22 cellular contexts compared by ENCODE assay signal in genomic region chr11:2262301-2263011, GRCh38. TPM values are rescaled to one million over a fixed set of nuclear protein-coding genes. Genes with fewer than 3 reads are reported as not detected.
A peak's percentile ranks its signal among the peaks of the same experiment; 100 is the strongest.
DNase-seq lines count a peak whose midpoint lies in the region; ATAC-seq and TF ChIP-seq lines count a peak whose summit lies in the region.
"Had no signal": no experiment of that assay in that cellular context is flagged by ENCODE, and none has a peak within 500 bp of the region (broad histone marks: within the 10 kb centered on the region; RNA-seq: fewer than 3 reads in every experiment).

No MANE protein-coding gene starts in this region.

- no peaks in the 10 kb centered on the region for H4K20me1 ChIP-seq in mammary epithelial cell (ENCODE audit: insufficient read depth, low read length)

- WGBS in heart right ventricle, 2 donors: 90 to 91% methylated on average over 17 of the region's 17 CpGs
- 90% methylated on average over 11 of the region's 17 CpGs for WGBS in mammary epithelial cell (ENCODE audit: low coverage, missing lambda C conversion rate)

- DNase-seq in left cardiac atrium (peak; percentile 10), heart right ventricle (no peak), NT2/D1 (ENCODE audit: low read depth, low spot score) (no peak), islet precursor cell (peak; percentile 49), mammary epithelial cell (no peak), HT-29 (ENCODE audit: low spot score) (no peak)
- DNase-seq: COR-L47; DMS153; IMR-90; Karpas-422; MG63; NCI-H1092; NCI-H1694; NCI-H2107; NCI-H2227 treated with DMSO at 0.1 percent for 48 hours; NCI-H524 treated with DMSO at 0.1 percent for 48 hours; NK-92 treated with Interleukin-12 subunit alpha and Interleukin-12 subunit beta, amount 100 ng/mL, for 24 hours; OCI-M1; RPMI8226; SJCRH30 had no signal

- no TSS peak for BruUV-seq in mammary epithelial cell (replicated peaks; lab: Mats Ljungman, UMichigan)

- H3K9me3 ChIP-seq in heart right ventricle (no peaks in the 10 kb centered on the region), NT2/D1 (ENCODE audit: insufficient read depth, low read length) (no peaks in the 10 kb centered on the region), mammary epithelial cell (replicated peaks; ENCODE audit: insufficient read depth, low read length) (no peaks in the 10 kb centered on the region)
- H3K9me3 ChIP-seq: MG63, SJCRH30 had no signal

- TF ChIP-seq CTCF in heart right ventricle (IDR thresholded peaks at IDR 0.05): no peak
- no peak for TF ChIP-seq CTCF in mammary epithelial cell (conservative IDR thresholded peaks at IDR 0.05 in 1 of 2, IDR thresholded peaks at IDR 0.05 in 1 of 2; ENCODE audit: extremely low read depth in 1 of 2, insufficient read depth in 1 of 2, low read depth in 1 of 2, low read length in 2 of 2)

- H3K27me3 ChIP-seq in heart right ventricle (peaks cover 0 to 37% (median 25%) of the 10 kb centered on the region in 7 donors), NT2/D1 (ENCODE audit: insufficient read depth, insufficient read length) (no peaks in the 10 kb centered on the region), mammary epithelial cell (ENCODE audit: insufficient read depth, low read length) (no peaks in the 10 kb centered on the region)
- H3K27me3 ChIP-seq: MG63 had no signal

- ATAC-seq in left cardiac atrium: no peak
- ATAC-seq in heart right ventricle: no peak
- ATAC-seq in GM18502 (IDR thresholded peaks at IDR 0.05; ENCODE audit: poor library complexity, unreplicated experiment): no peak

- H3K4me3 ChIP-seq in heart right ventricle (no peak overlapping the region), NT2/D1 (ENCODE audit: insufficient read length, low read depth) (no peak overlapping the region), mammary epithelial cell (replicated peaks in 1 of 3; ENCODE audit: insufficient read depth in 1 of 3, low read depth in 2 of 3, low read length in 3 of 3) (no peak overlapping the region)
- H3K4me3 ChIP-seq: MG63, SJCRH30 had no signal

- no peaks in the 10 kb centered on the region for H3K79me2 ChIP-seq in mammary epithelial cell (ENCODE audit: insufficient read depth, low read length)

- in situ Hi-C loops in mammary epithelial cell (cut with MboI; ENCODE audit: low sequenced_read_pairs in 2 of 2): no loop called here

- dilution Hi-C loops in mammary epithelial cell (cut with HindIII; ENCODE audit: low sequenced_read_pairs): no loop called here

- H3K4me1 ChIP-seq in heart right ventricle (peaks cover 0 to 14% (median 0%) of the 10 kb centered on the region in 9 donors), NT2/D1 (ENCODE audit: insufficient read depth, insufficient read length) (peaks cover 16% of the 10 kb centered on the region), mammary epithelial cell (ENCODE audit: insufficient read depth, low read length) (peaks cover under 1% of the 10 kb centered on the region)
- H3K4me1 ChIP-seq: SJCRH30 had no signal

- no peak overlapping the region for H2AFZ ChIP-seq in mammary epithelial cell (ENCODE audit: low read depth, low read length)

- intact Hi-C loops in left cardiac atrium (cut with DNase I): no loop called here
- intact Hi-C loops in heart right ventricle (cut with DNase I): loop anchor here in 1 of 10 donors (1.0 kb wide), 1 partner anchor 23 kb away; no protein-coding TSS in a partner anchor
- intact Hi-C loops in mammary epithelial cell (cut with micrococcal nuclease): no loop called here

- H3K9ac ChIP-seq in NT2/D1 (ENCODE audit: insufficient read length, low read depth) (peak overlapping the region; percentile 32), mammary epithelial cell (ENCODE audit: insufficient read depth, low read length) (no peak overlapping the region)

- H3K36me3 ChIP-seq in heart right ventricle (no peaks in the 10 kb centered on the region), NT2/D1 (ENCODE audit: insufficient read depth, insufficient read length, low read length) (peaks cover 2% of the 10 kb centered on the region), mammary epithelial cell (ENCODE audit: insufficient read depth, low read length) (no peaks in the 10 kb centered on the region)
- H3K36me3 ChIP-seq: MG63, SJCRH30 had no signal

- H3K4me2 ChIP-seq in mammary epithelial cell (ENCODE audit: insufficient read depth, low read depth, low read length): no peak overlapping the region

- CTCF ChIA-PET in mammary epithelial cell (lab: Charles Lee; ENCODE audit: low non-redundant PET): no interaction called here

- no peak overlapping the region for H3K27ac ChIP-seq in heart right ventricle
- H3K27ac ChIP-seq in mammary epithelial cell (ENCODE audit: insufficient read depth, low read depth, low read length): no peak overlapping the region
- H3K27ac ChIP-seq: SJCRH30 had no signal

RNA-seq across cellular contexts. Expression of gene ASCL2, which starts 7.9 kb away (rescaled TPM):
- total RNA-seq in left cardiac atrium: under 1 TPM; 0.39 to 0.50 TPM
- 1 to 10 TPM in 1 of 10 donors, under 1 TPM in 5, not detected in 4; 0.15 to 2.7 (median 0.29) TPM for total RNA-seq in heart right ventricle
- under 1 TPM; 0.16 to 0.22 TPM for polyA plus RNA-seq in heart right ventricle
- total RNA-seq in mammary epithelial cell: not detected
- polyA plus RNA-seq in mammary epithelial cell: 0.05 TPM
- not detected for polyA minus RNA-seq in mammary epithelial cell
- total RNA-seq in HT-29 (2014; rRNA removed; shearing (Covaris generic)): 5.0 and 6.8 TPM in 2 replicates
- total RNA-seq: A673, IMR-90, SJCRH30 had no signal
- polyA plus RNA-seq: IMR-90 had no signal

RNA-seq across cellular contexts. Expression of gene C11orf21, which starts 39.3 kb away (rescaled TPM):
- total RNA-seq in left cardiac atrium: 10 to 100 TPM in 1 of 2 donors, 1 to 10 TPM in 1; 4.8 to 19.1 TPM
- total RNA-seq in heart right ventricle: 10 to 100 TPM; 15.1 to 56.2 (median 31.1) TPM
- polyA plus RNA-seq in heart right ventricle: 10 to 100 TPM in 1 of 2 donors, 1 to 10 TPM in 1; 2.6 to 73.4 TPM
- total RNA-seq in mammary epithelial cell: not detected
- not detected for polyA plus RNA-seq in mammary epithelial cell
- not detected for polyA minus RNA-seq in mammary epithelial cell
- 0.81 and 1.3 TPM in 2 replicates for total RNA-seq in HT-29 (2014; rRNA removed; shearing (Covaris generic))
- total RNA-seq: A673, IMR-90, SJCRH30 had no signal
- polyA plus RNA-seq: IMR-90 had no signal

RNA-seq across cellular contexts. Expression of gene TSPAN32, which starts 39.4 kb away (rescaled TPM):
- total RNA-seq in left cardiac atrium (10 to 100 TPM; 11.6 to 15.0 TPM), heart right ventricle (10 to 100 TPM; 16.0 to 26.9 (median 23.3) TPM), mammary epithelial cell (not detected)
- polyA plus RNA-seq in heart right ventricle (10 to 100 TPM in 1 of 2 donors, 1 to 10 TPM in 1; 2.3 to 47.5 TPM), mammary epithelial cell (not detected)
- not detected for polyA minus RNA-seq in mammary epithelial cell
- 1.4 and 2.5 TPM in 2 replicates for total RNA-seq in HT-29 (2014; rRNA removed; shearing (Covaris generic))
- total RNA-seq: A673, IMR-90 had no signal

Comparison
In these comparisons a context has a peak if more than half of its experiments do, and no peak if none do; other contexts are left out.
1. DNase-seq: peak in left cardiac atrium (single experiment) and islet precursor cell (single experiment); none in heart right ventricle (0 of 2), NT2/D1 (single experiment), mammary epithelial cell (single experiment) and HT-29 (single experiment).